ENCODE assay signal across 16 cellular contexts in the genomic region with DNA sequence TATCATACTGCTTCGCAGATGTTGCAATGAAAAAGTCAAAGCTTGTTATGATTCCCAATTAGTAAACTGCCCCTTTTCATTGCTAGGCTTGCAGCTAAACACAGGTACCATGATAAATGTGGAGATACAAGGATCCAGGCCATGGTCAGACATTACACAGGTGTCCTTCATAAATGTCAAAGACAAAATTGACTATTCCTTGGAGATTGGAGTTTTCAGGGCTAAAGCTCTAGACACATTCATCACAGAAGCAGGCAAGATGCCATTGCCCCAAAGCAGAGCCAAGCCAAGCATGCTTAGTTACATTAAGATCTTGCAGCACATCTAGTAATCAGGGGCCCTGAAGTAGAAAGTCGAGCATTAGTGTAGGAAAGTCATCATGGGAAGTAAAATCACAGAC.
DNase-seq lines count a peak whose midpoint lies in the region; ATAC-seq, FAIRE-seq and TF ChIP-seq lines count a peak whose summit lies in the region.
"Had no signal": no experiment of that assay in that cellular context is flagged by ENCODE, and none has a peak within 500 bp of the region (broad histone marks: within the 10 kb centered on the region; RNA-seq: fewer than 3 reads in every experiment).

No MANE protein-coding gene starts in this region.

- H3K18ac ChIP-seq in H1 (ENCODE audit: extremely low read depth, low read length), result no peak overlapping the region

- no peak overlapping the region for H3K9ac ChIP-seq in H1 (replicated peaks in 1 of 4; ENCODE audit: extremely low read depth in 1 of 4, low read depth in 3 of 4, low read length in 3 of 4)

- peak; percentile 68 for FAIRE-seq in H1 (lab: Jason Lieb, UNC)
- FAIRE-seq: A204.1, GM12878, GM18507 had no signal

- H3K27ac Mint-ChIP-seq in activated CD4-positive, alpha-beta T cell treated with anti-CD3 and anti-CD28 coated beads for 36 hours, result no peak overlapping the region
- H3K27ac Mint-ChIP-seq: CD4-positive, alpha-beta memory T cell; GM23338; H9 had no signal

- TF ChIP-seq RAD21 in H1 (IDR thresholded peaks at IDR 0.05 in 1 of 2, conservative IDR thresholded peaks at IDR 0.05 in 1 of 2; ENCODE audit: low read depth in 2 of 2, low read length in 2 of 2), result no peak

- no peaks in the 10 kb centered on the region for H3K23me2 ChIP-seq in H1 (ENCODE audit: low read depth, low read length)

- H3K4me1 ChIP-seq in H1 (replicated peaks in 1 of 4; ENCODE audit: control insufficient read depth in 3 of 4, insufficient read depth in 4 of 4, low read length in 3 of 4) (peaks cover 0 to 4% (median 3%) of the 10 kb centered on the region in 4 experiments; a peak in 3 of 7 replicates), right cardiac atrium (ENCODE audit: control insufficient read depth, insufficient read depth, low read length) (no peaks in the 10 kb centered on the region)
- H3K4me1 ChIP-seq: BE2C had no signal

- TF ChIP-seq EP300 in H1 (IDR thresholded peaks at IDR 0.05; ENCODE audit: borderline replicate concordance in 1 of 2, low read depth in 2 of 2, low read length in 2 of 2), result no peak

- H3K36me3 Mint-ChIP-seq in activated CD4-positive, alpha-beta T cell treated with anti-CD3 and anti-CD28 coated beads for 36 hours (ENCODE audit: low read depth), result no peaks in the 10 kb centered on the region
- H3K36me3 Mint-ChIP-seq: CD4-positive, alpha-beta memory T cell had no signal

- POLR2A ChIA-PET in H1 (lab: Charles Lee; ENCODE audit: partially characterized antibody), result no interaction called here
- POLR2A ChIA-PET in activated CD4-positive, alpha-beta T cell treated with anti-CD3 and anti-CD28 coated beads for 36 hours (lab: Charles Lee), result no interaction called here

- no peak for TF ChIP-seq POLR2A in H1 (IDR thresholded peaks at IDR 0.05; ENCODE audit: control extremely low read depth in 1 of 2, low read depth in 2 of 2, low read length in 2 of 2)

- intact Hi-C loops in Right ventricle myocardium superior (cut with DNase I) (no loop called here), cardiac septum (cut with DNase I) (no loop called here), right cardiac atrium (cut with DNase I) (no loop called here)
- intact Hi-C loops in activated CD4-positive, alpha-beta T cell treated with anti-CD3 and anti-CD28 coated beads for 36 hours (cut with DNase I, micrococcal nuclease), result no loop called here

- H4K8ac ChIP-seq in H1 (ENCODE audit: extremely low read depth, insufficient read depth, low read length), result no peak overlapping the region

- no peak overlapping the region for H3K56ac ChIP-seq in H1 (replicated peaks; ENCODE audit: insufficient read length, low read depth, low read length)

- H2BK5ac ChIP-seq in H1 (ENCODE audit: low read depth, low read length), result no peak overlapping the region

- no peak overlapping the region for H3K4me2 ChIP-seq in H1 (ENCODE audit: insufficient read depth in 1 of 2, low read depth in 2 of 2, low read length in 2 of 2)
- H3K4me2 ChIP-seq: GM23338 had no signal

- no peaks in the 10 kb centered on the region for H3K79me2 ChIP-seq in H1 (ENCODE audit: control insufficient read depth in 1 of 2, insufficient read depth in 2 of 2, low read length in 2 of 2)

- H2BK12ac ChIP-seq in H1 (ENCODE audit: low read depth, low read length), result no peak overlapping the region

- H3K4me3 Mint-ChIP-seq in activated CD4-positive, alpha-beta T cell treated with anti-CD3 and anti-CD28 coated beads for 36 hours, result no peak overlapping the region
- H3K4me3 Mint-ChIP-seq: CD4-positive, alpha-beta memory T cell; GM23338; H9 had no signal

- no peak overlapping the region for H4K91ac ChIP-seq in H1 (replicated peaks; ENCODE audit: insufficient read length, low read length)

- no peak overlapping the region for H3K27ac ChIP-seq in H1 (ENCODE audit: low read depth, low read length)
- no peak overlapping the region for H3K27ac ChIP-seq in right cardiac atrium (ENCODE audit: low read length)
- H3K27ac ChIP-seq: C4-2B had no signal

- no peaks in the 10 kb centered on the region for H3K79me1 ChIP-seq in H1 (ENCODE audit: low read depth, low read length)

- H3K14ac ChIP-seq in H1 (ENCODE audit: insufficient read length), result no peak overlapping the region

- H3K23ac ChIP-seq in H1 (ENCODE audit: insufficient read length), result no peak overlapping the region

- ATAC-seq in Right ventricle myocardium superior (ENCODE audit: poor library complexity) (no peak), right cardiac atrium (no peak), HG03025 (IDR thresholded peaks at IDR 0.05; ENCODE audit: low FRiP score, unreplicated experiment) (no peak), GM21529 (IDR thresholded peaks at IDR 0.05; ENCODE audit: unreplicated experiment) (no peak)
- no peak for ATAC-seq in activated CD4-positive, alpha-beta T cell treated with anti-CD3 and anti-CD28 coated beads for 36 hours
- ATAC-seq: GM12878, GM23338 had no signal

- H3K36me3 ChIP-seq in H1 (ENCODE audit: control insufficient read depth in 2 of 4, insufficient read depth in 4 of 4, low read length in 3 of 4), result no peaks in the 10 kb centered on the region
- H3K36me3 ChIP-seq: BE2C had no signal

- H2AK5ac ChIP-seq in H1 (ENCODE audit: low read depth, low read length), result no peak overlapping the region

- no peak overlapping the region for H3K4me3 ChIP-seq in H1 (ENCODE audit: extremely low read depth in 1 of 4, insufficient read depth in 2 of 4, low read depth in 3 of 4, low read length in 4 of 4)
- H3K4me3 ChIP-seq in right cardiac atrium (ENCODE audit: low read length), result no peak overlapping the region
- H3K4me3 ChIP-seq: GM12878, GM23338 had no signal

- no peak for TF ChIP-seq CTCF in H1 (IDR thresholded peaks at IDR 0.05; ENCODE audit: control extremely low read depth in 1 of 3, insufficient read depth in 1 of 3, low read depth in 1 of 3, low read length in 3 of 3)

- H2BK20ac ChIP-seq in H1 (ENCODE audit: low read length), result no peak overlapping the region

- H2AFZ ChIP-seq in H1 (ENCODE audit: low read length), result peak overlapping the region; percentile 41; the same call in 1 of the 2 replicates
- H2AFZ ChIP-seq: GM23338 had no signal

- no peak overlapping the region for H3K4ac ChIP-seq in H1 (replicated peaks; ENCODE audit: insufficient read length, low read depth, low read length)

- 94% methylated on average over 2 of the region's 2 CpGs; no CpG with 5 or more reads in 1 of the 2 experiments for WGBS in H1 (ENCODE audit: extremely low coverage in 1 of 2, insufficient coverage in 1 of 2, insufficient read length in 1 of 2, insufficient replicate concordance in 2 of 2, low coverage in 1 of 2, low lambda C conversion rate in 2 of 2, missing lambda C conversion rate in 1 of 2), 2 experiments
- WGBS in right cardiac atrium, result 66% methylated on average over 2 of the region's 2 CpGs

- no peak overlapping the region for H4K5ac ChIP-seq in H1 (ENCODE audit: insufficient read length, low read depth, low read length)

- H3K27me3 ChIP-seq in H1 (replicated peaks in 1 of 4; ENCODE audit: control insufficient read depth in 3 of 4, extremely low read depth in 1 of 4, insufficient read depth in 3 of 4, low read length in 3 of 4) (no peaks in the 10 kb centered on the region), right cardiac atrium (ENCODE audit: control insufficient read depth, insufficient read depth) (no peaks in the 10 kb centered on the region)
- H3K27me3 ChIP-seq: BE2C had no signal

- H3K4me1 Mint-ChIP-seq in activated CD4-positive, alpha-beta T cell treated with anti-CD3 and anti-CD28 coated beads for 36 hours, result no peaks in the 10 kb centered on the region
- H3K4me1 Mint-ChIP-seq: CD4-positive, alpha-beta memory T cell had no signal

- H3K9me3 Mint-ChIP-seq in activated CD4-positive, alpha-beta T cell treated with anti-CD3 and anti-CD28 coated beads for 36 hours (ENCODE audit: low read depth), result no peaks in the 10 kb centered on the region

- H2BK15ac ChIP-seq in H1 (ENCODE audit: low read length), result no peak overlapping the region

- H3K27me3 Mint-ChIP-seq in activated CD4-positive, alpha-beta T cell treated with anti-CD3 and anti-CD28 coated beads for 36 hours, result peaks cover 2% of the 10 kb centered on the region

- no peak overlapping the region for H2BK120ac ChIP-seq in H1 (replicated peaks; ENCODE audit: low read depth, low read length)

- H3K9me3 ChIP-seq in H1 (ENCODE audit: insufficient read depth in 2 of 2, low read depth in 1 of 2, low read length in 1 of 2) (no peaks in the 10 kb centered on the region; a peak in 1 of 4 replicates), right cardiac atrium (ENCODE audit: control insufficient read depth, low read length) (no peaks in the 10 kb centered on the region)
- H3K9me3 ChIP-seq: BE2C had no signal

- peak; percentile 45 for DNase-seq in Right ventricle myocardium superior
- no peak for DNase-seq in cardiac septum (ENCODE audit: low spot score)
- no peak for DNase-seq in H1 (ENCODE audit: low read depth in 1 of 2, low spot score in 2 of 2)
- peak; percentile 28 to 80 (median 63) for DNase-seq in right cardiac atrium
- DNase-seq in activated CD4-positive, alpha-beta T cell treated with anti-CD3 and anti-CD28 coated beads for 36 hours, result no peak
- DNase-seq: BE2C; CD4-positive, alpha-beta memory T cell; DMS79; H9 had no signal

- CTCF ChIA-PET in H1 (lab: Charles Lee; ENCODE audit: partially characterized antibody), result interaction anchor here (0.6 to 0.9 kb wide), 2 partner anchors 211 to 1429 kb away, joined by 3 read pairs; no protein-coding TSS in a partner anchor
- CTCF ChIA-PET in activated CD4-positive, alpha-beta T cell treated with anti-CD3 and anti-CD28 coated beads for 36 hours (lab: Charles Lee), result no interaction called here

- no peaks in the 10 kb centered on the region for H4K20me1 ChIP-seq in H1 (replicated peaks in 1 of 2; ENCODE audit: control insufficient read depth in 1 of 2, insufficient read depth in 2 of 2, low read length in 2 of 2)

TF ChIP-seq in H1, 55 proteins besides CTCF, POLR2A, EP300 and RAD21 (continues in another document):
- TF ChIP-seq RFX5 (IDR thresholded peaks at IDR 0.05; ENCODE audit: borderline replicate concordance, low read depth, low read length) (no peak), EZH2 (IDR thresholded peaks at IDR 0.05; ENCODE audit: low read depth, low read length, severe bottlenecking) (no peak), BRCA1 (IDR thresholded peaks at IDR 0.05; ENCODE audit: low read depth, low read length) (no peak), NANOG (IDR thresholded peaks at IDR 0.05; ENCODE audit: insufficient read depth, low read depth, low read length, poor library complexity, severe bottlenecking) (no peak), YY1 (IDR thresholded peaks at IDR 0.05; ENCODE audit: low read depth, low read length) (no peak), SIN3A (conservative IDR thresholded peaks at IDR 0.05 in 1 of 2, IDR thresholded peaks at IDR 0.05 in 1 of 2; ENCODE audit: low read depth in 1 of 2, low read length in 2 of 2) (no peak), TAF1 (IDR thresholded peaks at IDR 0.05; ENCODE audit: low read depth, low read length) (no peak), SP1 (IDR thresholded peaks at IDR 0.05; ENCODE audit: low read depth, low read length) (no peak)
- TF ChIP-seq, protein P1, sequence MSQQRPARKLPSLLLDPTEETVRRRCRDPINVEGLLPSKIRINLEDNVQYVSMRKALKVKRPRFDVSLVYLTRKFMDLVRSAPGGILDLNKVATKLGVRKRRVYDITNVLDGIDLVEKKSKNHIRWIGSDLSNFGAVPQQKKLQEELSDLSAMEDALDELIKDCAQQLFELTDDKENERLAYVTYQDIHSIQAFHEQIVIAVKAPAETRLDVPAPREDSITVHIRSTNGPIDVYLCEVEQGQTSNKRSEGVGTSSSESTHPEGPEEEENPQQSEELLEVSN (IDR thresholded peaks at IDR 0.05), result no peak

Comparison
In these comparisons a context has a peak if more than half of its experiments do, and no peak if none do; other contexts are left out.
1. DNase-seq: peak in Right ventricle myocardium superior (single experiment) and right cardiac atrium (3 of 3); none in cardiac septum (single experiment), H1 (0 of 2) and activated CD4-positive, alpha-beta T cell treated with anti-CD3 and anti-CD28 coated beads for 36 hours (single experiment).